Comparison of ENCODE assay signal across 8 cellular contexts in the genomic region with DNA sequence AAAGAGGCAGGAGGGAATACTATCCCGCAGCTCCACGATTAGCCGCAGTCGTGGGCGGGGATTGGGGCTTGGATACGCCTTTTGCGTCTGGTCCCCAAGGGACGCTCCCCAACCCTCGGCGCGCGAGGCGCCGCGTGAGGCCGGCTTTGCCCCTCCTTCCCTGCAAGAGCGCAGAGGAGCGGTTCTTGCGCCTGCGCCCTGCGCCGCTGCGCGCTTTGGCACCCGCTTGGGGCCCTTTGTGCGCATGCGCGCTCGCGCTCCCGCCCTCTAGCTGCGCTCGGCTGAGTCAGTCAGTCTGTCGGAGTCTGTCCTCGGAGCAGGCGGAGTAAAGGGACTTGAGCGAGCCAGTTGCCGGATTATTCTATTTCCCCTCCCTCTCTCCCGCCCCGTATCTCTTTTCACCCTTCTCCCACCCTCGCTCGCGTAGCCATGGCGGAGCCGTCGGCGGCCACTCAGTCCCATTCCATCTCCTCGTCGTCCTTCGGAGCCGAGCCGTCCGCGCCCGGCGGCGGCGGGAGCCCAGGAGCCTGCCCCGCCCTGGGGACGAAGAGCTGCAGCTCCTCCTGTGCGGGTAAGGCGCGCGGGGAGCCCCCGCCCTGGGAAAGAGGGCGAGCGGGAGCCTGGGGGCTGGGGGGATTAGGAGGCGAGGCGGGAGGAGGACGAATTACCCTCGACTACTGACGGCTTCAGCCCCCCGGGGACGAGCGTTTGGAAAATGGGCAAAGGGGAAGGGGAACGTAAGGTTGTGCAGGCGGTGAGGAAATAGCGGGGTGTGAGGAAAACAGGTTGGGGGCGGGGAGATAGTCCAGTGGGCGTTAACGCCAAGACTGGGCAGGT. TPM values are rescaled to one million over a fixed set of nuclear protein-coding genes. Genes with fewer than 3 reads are reported as not detected.
DNase-seq lines count a peak whose midpoint lies in the region; ATAC-seq lines count a peak whose summit lies in the region.

A gene with protein sequence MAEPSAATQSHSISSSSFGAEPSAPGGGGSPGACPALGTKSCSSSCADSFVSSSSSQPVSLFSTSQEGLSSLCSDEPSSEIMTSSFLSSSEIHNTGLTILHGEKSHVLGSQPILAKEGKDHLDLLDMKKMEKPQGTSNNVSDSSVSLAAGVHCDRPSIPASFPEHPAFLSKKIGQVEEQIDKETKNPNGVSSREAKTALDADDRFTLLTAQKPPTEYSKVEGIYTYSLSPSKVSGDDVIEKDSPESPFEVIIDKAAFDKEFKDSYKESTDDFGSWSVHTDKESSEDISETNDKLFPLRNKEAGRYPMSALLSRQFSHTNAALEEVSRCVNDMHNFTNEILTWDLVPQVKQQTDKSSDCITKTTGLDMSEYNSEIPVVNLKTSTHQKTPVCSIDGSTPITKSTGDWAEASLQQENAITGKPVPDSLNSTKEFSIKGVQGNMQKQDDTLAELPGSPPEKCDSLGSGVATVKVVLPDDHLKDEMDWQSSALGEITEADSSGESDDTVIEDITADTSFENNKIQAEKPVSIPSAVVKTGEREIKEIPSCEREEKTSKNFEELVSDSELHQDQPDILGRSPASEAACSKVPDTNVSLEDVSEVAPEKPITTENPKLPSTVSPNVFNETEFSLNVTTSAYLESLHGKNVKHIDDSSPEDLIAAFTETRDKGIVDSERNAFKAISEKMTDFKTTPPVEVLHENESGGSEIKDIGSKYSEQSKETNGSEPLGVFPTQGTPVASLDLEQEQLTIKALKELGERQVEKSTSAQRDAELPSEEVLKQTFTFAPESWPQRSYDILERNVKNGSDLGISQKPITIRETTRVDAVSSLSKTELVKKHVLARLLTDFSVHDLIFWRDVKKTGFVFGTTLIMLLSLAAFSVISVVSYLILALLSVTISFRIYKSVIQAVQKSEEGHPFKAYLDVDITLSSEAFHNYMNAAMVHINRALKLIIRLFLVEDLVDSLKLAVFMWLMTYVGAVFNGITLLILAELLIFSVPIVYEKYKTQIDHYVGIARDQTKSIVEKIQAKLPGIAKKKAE (plus strand): TSS at position 293 of the 837 bp plus-strand sequence. CDS start 137 bp downstream, at position 430.

- peak within 1 kb of the TSS; percentile 76 for H3K4me3 ChIP-seq in CD8-positive, alpha-beta memory T cell (ENCODE audit: low read length)

- POLR2A ChIA-PET in CD8-positive, alpha-beta memory T cell (lab: Charles Lee), result interaction anchor here (0.6 to 2.5 kb wide), 4 partner anchors 11 to 236 kb away, joined by 3 to 19 read pairs (median 6); partner anchors contain the start of genes ATL3 and RCOR2

- CTCF ChIA-PET in CD8-positive, alpha-beta memory T cell (lab: Charles Lee), result interaction anchor here (1.0 to 2.1 kb wide), 4 partner anchors 8 to 20 kb away, joined by 3 to 16 read pairs (median 4); partner anchors contain the start of gene ATL3

- H3K4me1 Mint-ChIP-seq in CD8-positive, alpha-beta memory T cell, result peaks cover 25 to 30% (median 29%) of the 10 kb centered on the region in 3 donors

- peak within 1 kb of the TSS; percentile 82 for H3K27ac ChIP-seq in CD8-positive, alpha-beta memory T cell (ENCODE audit: low read depth, low read length)

- no peaks in the 10 kb centered on the region for H3K27me3 ChIP-seq in CD8-positive, alpha-beta memory T cell (ENCODE audit: insufficient read depth, low read length, poor library complexity, severe bottlenecking)

- H3K9me3 ChIP-seq in CD8-positive, alpha-beta memory T cell (ENCODE audit: low read length), result no peaks in the 10 kb centered on the region

- ATAC-seq in GM19468 (IDR thresholded peaks at IDR 0.05; ENCODE audit: extremely low read depth, unreplicated experiment), result peak; percentile 81

- no peaks in the 10 kb centered on the region for H3K9me3 Mint-ChIP-seq in CD8-positive, alpha-beta memory T cell

- H3K4me3 Mint-ChIP-seq in CD8-positive, alpha-beta memory T cell, result peak within 1 kb of the TSS; percentile 88 to 96 (median 93)

- H3K27me3 Mint-ChIP-seq in CD8-positive, alpha-beta memory T cell, result no peaks in the 10 kb centered on the region

- DNase-seq in CD8-positive, alpha-beta memory T cell, result peak; percentile 98 to 99 (median 99)
- DNase-seq in HS-5 (ENCODE audit: low read depth) (peak; percentile 96), lung microvascular endothelial cell (ENCODE audit: low read depth in 2 of 2) (peak; percentile 98 to 99)
- DNase-seq in NK-92 treated with Interleukin-12 subunit alpha and Interleukin-12 subunit beta, amount 100 ng/mL, for 24 hours (lab: John Stamatoyannopoulos, UW), result peak; percentile 99
- peak; percentile 98 for DNase-seq in activated CD8-positive, alpha-beta memory T cell treated with anti-CD3 and anti-CD28 coated beads for 24 hours
- peak; percentile 98 for DNase-seq in effector CD8-positive, alpha-beta T cell (lab: John Stamatoyannopoulos, UW)
- DNase-seq in stimulated activated CD4-positive, alpha-beta T cell treated with anti-CD3 and anti-CD28 coated beads, TNF-alpha, amount 100 ng/mL, for 48 hours (ENCODE audit: low read depth in 3 of 3), result peak; percentile 95 to 97 (median 97)

- H3K27ac Mint-ChIP-seq in CD8-positive, alpha-beta memory T cell, result peak within 1 kb of the TSS; percentile 61 to 98 (median 92)

- H3K36me3 ChIP-seq in CD8-positive, alpha-beta memory T cell (ENCODE audit: insufficient read depth, low read length), result no peaks in the 10 kb centered on the region

- peaks cover 0 to 6% (median 0%) of the 10 kb centered on the region in 3 donors for H3K36me3 Mint-ChIP-seq in CD8-positive, alpha-beta memory T cell

- H3K4me1 ChIP-seq in CD8-positive, alpha-beta memory T cell (ENCODE audit: insufficient read depth, low read length), result peaks cover 17% of the 10 kb centered on the region

RNA-seq across cellular contexts. Expression of the gene that starts here (rescaled TPM):
- 10 to 100 TPM; 46.5 to 48.5 TPM for total RNA-seq in CD8-positive, alpha-beta memory T cell
- polyA plus RNA-seq in CD8-positive, alpha-beta memory T cell, result 48.4 TPM
- total RNA-seq in lung microvascular endothelial cell, result 42.7 and 49.8 TPM in 2 replicates

Comparison
In these comparisons a context has a peak if more than half of its experiments do, and no peak if none do; other contexts are left out.
1. Peak in every context shown above with its lines: DNase-seq, ATAC-seq, H3K4me3 ChIP-seq and H3K27ac ChIP-seq.